In the genomic region with DNA sequence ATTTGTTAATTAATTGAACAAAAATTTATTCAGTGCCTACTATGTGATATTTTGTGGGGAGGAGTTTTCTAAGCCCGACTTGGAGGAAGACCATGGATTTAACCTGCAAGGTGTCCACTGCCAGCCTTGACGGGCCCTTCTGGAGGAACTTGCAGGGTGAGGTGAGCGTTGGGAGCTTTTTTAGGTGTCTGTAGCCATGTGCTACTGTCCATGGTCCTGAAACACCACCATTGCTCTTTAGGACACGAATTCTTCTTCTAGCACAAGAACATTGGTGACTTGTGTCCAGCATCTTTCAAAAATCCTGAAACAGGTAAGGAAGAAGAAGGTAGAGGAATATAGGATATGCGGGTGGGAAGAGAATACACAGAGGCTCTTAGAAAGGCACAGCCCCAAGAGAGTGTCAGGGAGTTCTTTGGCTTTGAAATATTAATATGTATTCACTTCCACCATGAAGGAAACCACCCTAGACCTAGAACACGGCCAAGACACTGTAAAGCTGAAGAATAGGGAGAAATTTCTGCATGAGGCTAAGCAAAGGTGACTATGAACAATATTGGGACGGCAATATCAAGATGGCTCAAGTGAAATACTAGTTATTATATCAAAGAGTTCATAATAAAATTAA, we compare ENCODE assay signal across 1 cellular context.
TF ChIP-seq lines count a peak whose summit lies in the region.

No MANE protein-coding gene starts in this region.

TF ChIP-seq in IMR-90, 13 proteins besides CTCF, POLR2A, EP300 and RAD21:
- no peak for TF ChIP-seq MAFK (IDR thresholded peaks at IDR 0.05; ENCODE audit: low read depth, low read length)
- no peak for TF ChIP-seq SMC3 (IDR thresholded peaks at IDR 0.05; ENCODE audit: low read depth, low read length)
- no peak for TF ChIP-seq MXI1 (IDR thresholded peaks at IDR 0.05; ENCODE audit: borderline replicate concordance, low read depth, low read length)
- TF ChIP-seq BHLHE40 (IDR thresholded peaks at IDR 0.05; ENCODE audit: low read depth, low read length): no peak
- TF ChIP-seq, protein P1, sequence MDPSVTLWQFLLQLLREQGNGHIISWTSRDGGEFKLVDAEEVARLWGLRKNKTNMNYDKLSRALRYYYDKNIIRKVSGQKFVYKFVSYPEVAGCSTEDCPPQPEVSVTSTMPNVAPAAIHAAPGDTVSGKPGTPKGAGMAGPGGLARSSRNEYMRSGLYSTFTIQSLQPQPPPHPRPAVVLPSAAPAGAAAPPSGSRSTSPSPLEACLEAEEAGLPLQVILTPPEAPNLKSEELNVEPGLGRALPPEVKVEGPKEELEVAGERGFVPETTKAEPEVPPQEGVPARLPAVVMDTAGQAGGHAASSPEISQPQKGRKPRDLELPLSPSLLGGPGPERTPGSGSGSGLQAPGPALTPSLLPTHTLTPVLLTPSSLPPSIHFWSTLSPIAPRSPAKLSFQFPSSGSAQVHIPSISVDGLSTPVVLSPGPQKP (IDR thresholded peaks at IDR 0.05; ENCODE audit: borderline replicate concordance, low read depth, low read length): no peak
- TF ChIP-seq RCOR1 (IDR thresholded peaks at IDR 0.05; ENCODE audit: insufficient replicate concordance, low read length): no peak
- TF ChIP-seq NFE2L2 (IDR thresholded peaks at IDR 0.05; ENCODE audit: low read depth, low read length): no peak
- TF ChIP-seq CEBPB (IDR thresholded peaks at IDR 0.05; ENCODE audit: low read depth, low read length): no peak
- no peak for TF ChIP-seq MAZ (IDR thresholded peaks at IDR 0.05; ENCODE audit: borderline replicate concordance, low read depth, low read length)
- TF ChIP-seq, protein P2, sequence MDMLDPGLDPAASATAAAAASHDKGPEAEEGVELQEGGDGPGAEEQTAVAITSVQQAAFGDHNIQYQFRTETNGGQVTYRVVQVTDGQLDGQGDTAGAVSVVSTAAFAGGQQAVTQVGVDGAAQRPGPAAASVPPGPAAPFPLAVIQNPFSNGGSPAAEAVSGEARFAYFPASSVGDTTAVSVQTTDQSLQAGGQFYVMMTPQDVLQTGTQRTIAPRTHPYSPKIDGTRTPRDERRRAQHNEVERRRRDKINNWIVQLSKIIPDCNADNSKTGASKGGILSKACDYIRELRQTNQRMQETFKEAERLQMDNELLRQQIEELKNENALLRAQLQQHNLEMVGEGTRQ (IDR thresholded peaks at IDR 0.05; ENCODE audit: low read depth, low read length): no peak
- no peak for TF ChIP-seq CHD1 (IDR thresholded peaks at IDR 0.05; ENCODE audit: low read depth, low read length)
